ENCODE assay signal across 8 cellular contexts in the genomic region with DNA sequence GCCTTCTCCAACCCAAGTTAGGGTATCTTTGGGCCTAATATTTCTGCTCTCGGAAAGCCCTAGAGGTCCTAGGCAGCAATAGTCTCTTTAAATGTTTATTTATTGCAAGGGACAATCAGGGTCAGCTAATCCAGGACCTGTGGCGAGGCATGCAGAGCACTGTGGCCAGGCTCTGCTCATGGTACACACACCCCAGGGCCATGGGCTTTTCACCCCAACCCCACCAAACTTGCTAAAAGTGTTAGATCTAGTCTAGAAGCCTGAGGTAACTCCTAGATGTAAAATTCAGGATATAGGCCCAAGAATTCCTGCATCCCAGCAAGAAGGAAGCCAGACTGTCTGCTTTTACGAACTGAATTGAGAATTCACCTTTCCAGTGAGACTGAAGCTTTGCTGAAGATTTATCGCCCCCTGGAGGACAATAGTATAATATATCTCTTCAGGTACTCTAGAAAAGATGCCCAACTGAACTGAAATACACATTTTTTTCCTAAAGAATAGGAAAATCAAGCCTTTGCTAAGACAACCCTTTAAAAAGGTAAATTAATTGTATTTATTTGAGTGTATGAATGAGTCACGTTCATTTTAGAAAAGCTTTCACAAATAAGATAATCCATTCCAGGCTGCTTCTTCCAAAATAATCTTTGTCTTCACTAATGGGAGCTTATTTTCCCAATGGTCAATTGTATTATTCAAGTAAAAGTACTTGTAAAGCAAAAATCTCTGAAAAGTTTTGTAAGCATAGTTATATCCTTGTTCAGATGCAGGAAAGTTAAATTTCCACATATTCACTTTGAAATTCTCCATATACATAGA.
DNase-seq lines count a peak whose midpoint lies in the region; ATAC-seq, FAIRE-seq and TF ChIP-seq lines count a peak whose summit lies in the region.

No MANE protein-coding gene starts in this region.

- peak overlapping the region; percentile 64 for H2BK120ac ChIP-seq in mesendoderm (ENCODE audit: low read depth, low read length)

- H3K27me3 ChIP-seq in mesendoderm (ENCODE audit: insufficient read depth, low read length, poor library complexity) = no peaks in the 10 kb centered on the region

- no peak overlapping the region for H2BK5ac ChIP-seq in mesendoderm (ENCODE audit: low read length)

- H2BK15ac ChIP-seq in mesendoderm (replicated peaks; ENCODE audit: low read depth) = no peak overlapping the region

- H3K36me3 ChIP-seq in mesendoderm (ENCODE audit: control insufficient read depth, insufficient read depth, low read length) = no peaks in the 10 kb centered on the region

- H4K8ac ChIP-seq in mesendoderm (ENCODE audit: low read depth, low read length) = no peak overlapping the region

- H3K23ac ChIP-seq in mesendoderm (ENCODE audit: low read length) = no peak overlapping the region

- no CpG with 5 or more reads among the region's 5 CpGs for WGBS in mesendoderm (ENCODE audit: extremely low coverage, insufficient coverage, low lambda C conversion rate)

- no peak overlapping the region for H2AK5ac ChIP-seq in mesendoderm (ENCODE audit: low read length)

- no peak for FAIRE-seq in GM12891 (lab: Jason Lieb, UNC)

- ATAC-seq in GM19023 (IDR thresholded peaks at IDR 0.05; ENCODE audit: unreplicated experiment) = peak; percentile 88
- peak; percentile 65 for ATAC-seq in HG03103 (IDR thresholded peaks at IDR 0.05; ENCODE audit: low read depth, unreplicated experiment)

- no peak overlapping the region for H3K4ac ChIP-seq in mesendoderm (ENCODE audit: low read depth, low read length)

- no peak overlapping the region for H3K9ac ChIP-seq in mesendoderm (ENCODE audit: low read length)

- H3K4me3 ChIP-seq in choroid plexus epithelial cell (ENCODE audit: low read depth, low read length) (no peak overlapping the region), mesendoderm (ENCODE audit: low read length) (no peak overlapping the region)

- H3K27ac ChIP-seq in mesendoderm (ENCODE audit: low read depth, low read length) = no peak overlapping the region

- DNase-seq in COR-L47 (lab: John Stamatoyannopoulos, UW) = peak; percentile 27
- DNase-seq in NCI-H524 (lab: John Stamatoyannopoulos, UW) = peak; percentile 51 to 77
- DNase-seq in choroid plexus epithelial cell (ENCODE audit: low read depth) = peak; percentile 33
- peak; percentile 73 for DNase-seq in mesendoderm
- DNase-seq in GM12891 (ENCODE audit: insufficient read length, low spot score) = no peak
- DNase-seq in activated naive CD4-positive, alpha-beta T cell (lab: John Stamatoyannopoulos, UW) = no peak

- H3K4me2 ChIP-seq in mesendoderm (ENCODE audit: low read length) = no peak overlapping the region

- H3K18ac ChIP-seq in mesendoderm (ENCODE audit: low read length) = peak overlapping the region; percentile 60

- no peaks in the 10 kb centered on the region for H3K4me1 ChIP-seq in mesendoderm (ENCODE audit: control insufficient read depth, low read depth, low read length)

- H4K5ac ChIP-seq in mesendoderm (ENCODE audit: low read length) = no peak overlapping the region

- TF ChIP-seq POLR2A in GM12891 (IDR thresholded peaks at IDR 0.05; ENCODE audit: low read depth, low read length) = no peak

- peak; percentile 46 for TF ChIP-seq CTCF in choroid plexus epithelial cell (conservative IDR thresholded peaks at IDR 0.05; ENCODE audit: low read depth, low read length)

- no peaks in the 10 kb centered on the region for H3K79me2 ChIP-seq in mesendoderm (ENCODE audit: control insufficient read depth, insufficient read depth, low read length)

- H3K79me1 ChIP-seq in mesendoderm (ENCODE audit: low read length) = no peaks in the 10 kb centered on the region

- H3K56ac ChIP-seq in mesendoderm (ENCODE audit: low read length) = peak overlapping the region; percentile 40

TF ChIP-seq in GM12891, 5 proteins besides CTCF, POLR2A, EP300 and RAD21:
- TF ChIP-seq POLR2AphosphoS5 (IDR thresholded peaks at IDR 0.05; ENCODE audit: low read depth, low read length) (no peak), PAX5 (IDR thresholded peaks at IDR 0.05; ENCODE audit: insufficient read depth, low read length, severe bottlenecking) (no peak), POU2F2 (IDR thresholded peaks at IDR 0.05; ENCODE audit: low read depth, low read length) (no peak), TAF1 (IDR thresholded peaks at IDR 0.05; ENCODE audit: low read depth, low read length) (no peak), SPI1 (IDR thresholded peaks at IDR 0.05; ENCODE audit: low read depth, low read length) (no peak)
TF ChIP-seq in GM12891: peak in this region for 0.

Comparison
In these comparisons a context has a peak if more than half of its experiments do, and no peak if none do; other contexts are left out.
1. DNase-seq: peak in COR-L47 (single experiment), NCI-H524 (2 of 2), choroid plexus epithelial cell (single experiment) and mesendoderm (single experiment); none in GM12891 (single experiment) and activated naive CD4-positive, alpha-beta T cell (0 of 4).